ENCODE assay signal across 8 cellular contexts in the genomic region with DNA sequence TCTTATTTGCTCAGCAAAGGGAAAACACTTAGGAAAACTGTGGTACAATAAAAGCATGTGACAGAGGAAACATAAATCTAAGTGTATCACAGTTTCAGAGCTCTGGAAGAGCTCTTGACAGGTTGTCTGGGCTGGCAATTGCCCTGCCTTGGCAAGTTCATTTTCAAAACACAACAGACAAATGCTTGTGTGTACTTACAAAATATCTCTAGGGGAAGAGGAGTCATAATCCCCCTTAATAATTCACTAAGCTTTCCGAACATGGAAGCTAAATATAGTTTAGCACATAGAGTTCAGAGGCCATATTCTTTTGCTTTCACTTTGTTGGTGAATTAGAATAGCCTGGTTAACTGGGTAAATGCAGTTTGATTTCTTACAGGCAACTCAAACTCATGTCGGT.
DNase-seq lines count a peak whose midpoint lies in the region; ATAC-seq, FAIRE-seq and TF ChIP-seq lines count a peak whose summit lies in the region.

No MANE protein-coding gene starts in this region.

- whole genome bisulfite sequencing in sigmoid colon, 2 donors = 7 to 35% methylated on average over 2 of the region's 2 CpGs

- TF ChIP-seq POLR2A in sigmoid colon (IDR thresholded peaks at IDR 0.05) (no peak), GM12892 (IDR thresholded peaks at IDR 0.05; ENCODE audit: low read depth, low read length) (no peak)

- peaks cover 0 to 33% (median 24%) of the 10 kb centered on the region in 4 donors for H3K4me1 ChIP-seq in sigmoid colon

- peak; percentile 72 for ATAC-seq in GM18909 (IDR thresholded peaks at IDR 0.05; ENCODE audit: poor library complexity, unreplicated experiment)
- peak; percentile 73 for ATAC-seq in HG03378 (IDR thresholded peaks at IDR 0.05; ENCODE audit: unreplicated experiment)
- ATAC-seq in HG02642 (IDR thresholded peaks at IDR 0.05; ENCODE audit: poor library complexity, unreplicated experiment) = no peak
- ATAC-seq in HG03045 (IDR thresholded peaks at IDR 0.05; ENCODE audit: unreplicated experiment) = no peak

- TF ChIP-seq CTCF in sigmoid colon (IDR thresholded peaks at IDR 0.05) (no peak), foreskin fibroblast (IDR thresholded peaks at IDR 0.05; ENCODE audit: low read depth, low read length) (no peak)

- no peaks in the 10 kb centered on the region for H3K9me3 ChIP-seq in sigmoid colon

- H3K4me3 ChIP-seq in sigmoid colon (peak overlapping the region; percentile 1 to 37 (median 28)), foreskin fibroblast (ENCODE audit: low read depth in 1 of 2, low read length in 2 of 2) (peak overlapping the region in 1 of 2 donors; percentile 19)

- no peaks in the 10 kb centered on the region for H3K27me3 ChIP-seq in sigmoid colon

- FAIRE-seq in GM12892 (lab: Jason Lieb, UNC) = no peak

- TF ChIP-seq EP300 in sigmoid colon (IDR thresholded peaks at IDR 0.05) = no peak

- DNase-seq in dermis blood vessel endothelial cell = peak; percentile 20
- no peak for DNase-seq in sigmoid colon
- no peak for DNase-seq in GM12892 (ENCODE audit: insufficient read length)
- no peak for DNase-seq in foreskin fibroblast

- peak overlapping the region; percentile 8 to 49 (median 33) for H3K27ac ChIP-seq in sigmoid colon

- intact Hi-C loops in sigmoid colon (cut with DNase I) = no loop called here

- no peaks in the 10 kb centered on the region for H3K36me3 ChIP-seq in sigmoid colon

Comparison
In these comparisons a context has a peak if more than half of its experiments do, and no peak if none do; other contexts are left out.
1. ATAC-seq: peak in GM18909 (single experiment) and HG03378 (single experiment); none in HG02642 (single experiment) and HG03045 (single experiment).